Comparison of ENCODE assay signal across 8 cellular contexts in genomic region chr3:108090701-108091497, GRCh38. TPM values are rescaled to one million over a fixed set of nuclear protein-coding genes. Genes with fewer than 3 reads are reported as not detected.
DNase-seq lines count a peak whose midpoint lies in the region; ATAC-seq, FAIRE-seq and TF ChIP-seq lines count a peak whose summit lies in the region.

Gene CD47, minus strand, starts transcription at chr3:108091031. Its CDS starts 123 bp downstream, at chr3:108090908.

- peak within 1 kb of the TSS; percentile 100 for H3K27ac Mint-ChIP-seq in activated CD4-positive, alpha-beta T cell treated with anti-CD3 and anti-CD28 coated beads, Interleukin-2, amount 10 ng/mL, durations not matched to agents 24 days and 14 days

- H3K9me3 Mint-ChIP-seq in activated CD4-positive, alpha-beta T cell treated with anti-CD3 and anti-CD28 coated beads, Interleukin-2, amount 10 ng/mL, durations not matched to agents 24 days and 14 days: peaks cover 7% of the 10 kb centered on the region

- FAIRE-seq in GM19239 (lab: Jason Lieb, UNC): peak; percentile 78

- intact Hi-C loops in activated CD4-positive, alpha-beta T cell treated with anti-CD3 and anti-CD28 coated beads, Interleukin-2, amount 10 ng/mL, durations not matched to agents 24 days and 14 days (cut with micrococcal nuclease): loop anchor here (1.0 to 2.0 kb wide), 3 partner anchors 33 to 568 kb away; partner anchors contain the start of genes BBX, CIP2A and DZIP3
- intact Hi-C loops in colonic mucosa (cut with DNase I): no loop called here

- peak within 1 kb of the TSS; percentile 95 to 97 for H3K9ac ChIP-seq in colonic mucosa (ENCODE audit: low read depth in 2 of 2, low read length in 2 of 2)

- peak; percentile 61 for ATAC-seq in HG03442 (IDR thresholded peaks at IDR 0.05; ENCODE audit: unreplicated experiment)

- H3K27ac ChIP-seq in colonic mucosa (peak within 1 kb of the TSS; percentile 92), layer of hippocampus (ENCODE audit: low read depth, low read length) (peak within 1 kb of the TSS; percentile 83)

- H3K4me1 ChIP-seq in colonic mucosa: peaks cover 5% of the 10 kb centered on the region

- H3K36me3 ChIP-seq in colonic mucosa: no peaks in the 10 kb centered on the region

- H3K27me3 ChIP-seq in colonic mucosa: no peaks in the 10 kb centered on the region
- H3K27me3 ChIP-seq in layer of hippocampus (ENCODE audit: control insufficient read depth, insufficient read depth, low read length): no peaks in the 10 kb centered on the region

- H3K4me3 ChIP-seq in colonic mucosa: peak within 1 kb of the TSS; percentile 92

- peaks cover 35% of the 10 kb centered on the region for H3K4me1 Mint-ChIP-seq in activated CD4-positive, alpha-beta T cell treated with anti-CD3 and anti-CD28 coated beads, Interleukin-2, amount 10 ng/mL, durations not matched to agents 24 days and 14 days

- TF ChIP-seq CTCF in colonic mucosa (IDR thresholded peaks at IDR 0.05): no peak

- H3K27me3 Mint-ChIP-seq in activated CD4-positive, alpha-beta T cell treated with anti-CD3 and anti-CD28 coated beads, Interleukin-2, amount 10 ng/mL, durations not matched to agents 24 days and 14 days: no peaks in the 10 kb centered on the region

- H3K36me3 Mint-ChIP-seq in activated CD4-positive, alpha-beta T cell treated with anti-CD3 and anti-CD28 coated beads, Interleukin-2, amount 10 ng/mL, durations not matched to agents 24 days and 14 days (ENCODE audit: low read depth): peaks cover 8% of the 10 kb centered on the region

- no peaks in the 10 kb centered on the region for H3K9me3 ChIP-seq in colonic mucosa

- peak; percentile 95 for DNase-seq in Ammon's horn (ENCODE audit: low spot score)
- DNase-seq in GM19239 (ENCODE audit: insufficient read length, low spot score): peak; percentile 81
- peak; percentile 73 to 88 for DNase-seq in NCI-H524 (lab: John Stamatoyannopoulos, UW)
- peak; percentile 99 for DNase-seq in activated CD4-positive, alpha-beta T cell treated with anti-CD3 and anti-CD28 coated beads, Interleukin-2, amount 10 ng/mL, durations not matched to agents 24 days and 14 days
- DNase-seq in colonic mucosa: peak; percentile 96
- DNase-seq in stimulated activated CD4-positive, alpha-beta T cell treated with anti-CD3 and anti-CD28 coated beads, Interleukin-1b, Interleukin-23, amount 100 ng/mL, for 24 hours (ENCODE audit: low read depth in 4 of 4, low spot score in 1 of 4): peak; percentile 83 to 94 (median 92)

- H3K4me3 Mint-ChIP-seq in activated CD4-positive, alpha-beta T cell treated with anti-CD3 and anti-CD28 coated beads, Interleukin-2, amount 10 ng/mL, durations not matched to agents 24 days and 14 days: peak within 1 kb of the TSS; percentile 98

RNA-seq across cellular contexts. Expression of gene CD47, which starts in this region (rescaled TPM):
- total RNA-seq in activated CD4-positive, alpha-beta T cell treated with anti-CD3 and anti-CD28 coated beads, Interleukin-2, amount 10 ng/mL, durations not matched to agents 24 days and 14 days: 104 and 109 TPM in 2 replicates
- 100 to 1,000 TPM in 1 of 2 donors, 10 to 100 TPM in 1; 68.1 to 101 TPM for total RNA-seq in colonic mucosa

Comparison
In these comparisons a context has a peak if more than half of its experiments do, and no peak if none do; other contexts are left out.
1. Peak in every context shown above with its lines: DNase-seq, ATAC-seq, H3K4me3 ChIP-seq and H3K27ac ChIP-seq.